In the genomic region with DNA sequence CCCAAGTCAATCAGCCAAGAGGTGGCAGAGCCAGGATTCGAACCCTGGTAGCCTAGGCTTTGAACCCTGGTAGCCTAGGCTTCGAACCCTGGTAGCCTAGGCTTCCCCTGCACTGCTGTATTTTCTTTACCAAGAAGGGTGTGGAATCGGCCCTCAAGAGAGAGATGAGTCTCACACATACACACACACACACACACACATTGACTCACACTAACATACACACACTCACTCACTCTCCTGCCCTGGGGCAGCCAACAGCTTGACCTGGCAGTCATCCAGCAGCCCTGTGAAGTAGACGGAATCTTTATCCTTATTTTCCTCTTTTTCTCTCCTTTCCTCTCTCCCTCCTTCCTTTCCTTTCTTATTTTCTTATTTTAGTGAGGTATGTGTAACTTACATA, we compare ENCODE assay signal across 9 cellular contexts. TPM values are rescaled to one million over a fixed set of nuclear protein-coding genes. Genes with fewer than 3 reads are reported as not detected.
DNase-seq lines count a peak whose midpoint lies in the region; ATAC-seq and TF ChIP-seq lines count a peak whose summit lies in the region.
"Had no signal": no experiment of that assay in that cellular context is flagged by ENCODE, and none has a peak within 500 bp of the region (broad histone marks: within the 10 kb centered on the region; RNA-seq: fewer than 3 reads in every experiment).

No MANE protein-coding gene starts in this region.

- no peak overlapping the region for H3K9ac ChIP-seq in neuronal stem cell (ENCODE audit: low read depth, low read length, poor library complexity)

- WGBS in esophagus, 2 donors = 40% methylated on average over 4 of the region's 4 CpGs
- no CpG with 5 or more reads among the region's 4 CpGs for WGBS in neuronal stem cell (ENCODE audit: extremely low coverage in 2 of 2, insufficient read length in 2 of 2, insufficient replicate concordance in 1 of 2), 2 donors

- H4K8ac ChIP-seq in neuronal stem cell (ENCODE audit: low read depth, low read length) = no peak overlapping the region

- no peak overlapping the region for H3K23ac ChIP-seq in neuronal stem cell (ENCODE audit: low read depth, low read length, poor library complexity)

- H3K36me3 ChIP-seq in esophagus (ENCODE audit: control insufficient read depth in 2 of 2, insufficient read depth in 2 of 2, low read length in 1 of 2) = peaks cover 0 to 3% of the 10 kb centered on the region in 2 donors
- peaks cover 6 to 38% of the 10 kb centered on the region in 2 donors for H3K36me3 ChIP-seq in neuronal stem cell (replicated peaks in 1 of 2; ENCODE audit: control insufficient read depth in 2 of 2, insufficient read depth in 2 of 2, low read length in 2 of 2)

- H3K18ac ChIP-seq in neuronal stem cell (ENCODE audit: low read length) = no peak overlapping the region

- H2AFZ ChIP-seq in neuronal stem cell (ENCODE audit: low read length) = no peak overlapping the region

- H3K4me3 ChIP-seq in esophagus (ENCODE audit: low read depth in 1 of 2, low read length in 2 of 2) (no peak overlapping the region), neuronal stem cell (ENCODE audit: low read length in 2 of 2) (no peak overlapping the region)

- H2BK12ac ChIP-seq in neuronal stem cell (ENCODE audit: low read length) = no peak overlapping the region

- H2BK5ac ChIP-seq in neuronal stem cell (ENCODE audit: low read length) = no peak overlapping the region

- H3K27ac ChIP-seq in esophagus (ENCODE audit: low read depth in 2 of 2, low read length in 1 of 2) (peak overlapping the region; percentile 96), neuronal stem cell (replicated peaks; ENCODE audit: low read length) (no peak overlapping the region)

- peaks cover 2 to 40% of the 10 kb centered on the region in 2 donors for H3K4me1 ChIP-seq in esophagus (ENCODE audit: control insufficient read depth in 2 of 2, insufficient read depth in 2 of 2, low read length in 1 of 2)
- peaks cover 4 to 12% of the 10 kb centered on the region in 2 donors for H3K4me1 ChIP-seq in neuronal stem cell (ENCODE audit: control insufficient read depth in 2 of 2, insufficient read depth in 1 of 2, low read depth in 1 of 2, low read length in 2 of 2)

- no peak overlapping the region for H3K4me2 ChIP-seq in neuronal stem cell (ENCODE audit: insufficient read depth, low read length, poor library complexity, severe bottlenecking)

- DNase-seq in AG09319 (ENCODE audit: extremely low read depth, low read depth) (peak; percentile 74), NCI-H446 treated with DMSO at 0.1 percent for 48 hours (lab: John Stamatoyannopoulos, UW) (peak; percentile 7), omental fat pad (ENCODE audit: low spot score) (peak; percentile 79), neuronal stem cell (ENCODE audit: low spot score) (no peak), erythroblast (lab: John Stamatoyannopoulos, UW) (no peak), NCI-H510A (lab: John Stamatoyannopoulos, UW) (no peak), GF-D8 (lab: John Stamatoyannopoulos, UW) (no peak)
- DNase-seq: KG1 had no signal

- H3K14ac ChIP-seq in neuronal stem cell (ENCODE audit: low read length) = no peak overlapping the region

- no peak overlapping the region for H2AK5ac ChIP-seq in neuronal stem cell (ENCODE audit: low read depth, low read length)

- no peak for TF ChIP-seq POLR2A in erythroblast (IDR thresholded peaks at IDR 0.05; ENCODE audit: low read length)

- no peak overlapping the region for H2BK120ac ChIP-seq in neuronal stem cell (ENCODE audit: low read depth, low read length)

- no peaks in the 10 kb centered on the region for H3K27me3 ChIP-seq in esophagus (ENCODE audit: control insufficient read depth in 1 of 2, insufficient read depth in 2 of 2, low read length in 2 of 2)
- H3K27me3 ChIP-seq in neuronal stem cell (ENCODE audit: control insufficient read depth in 3 of 3, insufficient read depth in 3 of 3, low read depth in 1 of 3, low read length in 3 of 3) = no peaks in the 10 kb centered on the region

- H3K4ac ChIP-seq in neuronal stem cell (ENCODE audit: low read length) = no peak overlapping the region

- no peak overlapping the region for H4K91ac ChIP-seq in neuronal stem cell (ENCODE audit: low read depth, low read length, poor library complexity)

- TF ChIP-seq CTCF in AG09319 (IDR thresholded peaks at IDR 0.05; ENCODE audit: low read depth, low read length) (no peak), omental fat pad (IDR thresholded peaks at IDR 0.05) (no peak)

- H2BK15ac ChIP-seq in neuronal stem cell (ENCODE audit: low read length) = no peak overlapping the region

- no peak for ATAC-seq in omental fat pad (ENCODE audit: low FRiP score)

- no peaks in the 10 kb centered on the region for H3K79me1 ChIP-seq in neuronal stem cell (ENCODE audit: low read depth, low read length)

- H3K9me3 ChIP-seq in esophagus (ENCODE audit: control insufficient read depth in 2 of 2, insufficient read depth in 1 of 2, low read depth in 1 of 2, low read length in 1 of 2) = no peaks in the 10 kb centered on the region
- H3K9me3 ChIP-seq in neuronal stem cell (replicated peaks in 1 of 2; ENCODE audit: control insufficient read depth in 2 of 2, insufficient read depth in 1 of 2, low read depth in 1 of 2, low read length in 2 of 2) = no peaks in the 10 kb centered on the region

RNA-seq across cellular contexts. Expression of a gene that starts 55.4 kb away (rescaled TPM):
- polyA plus RNA-seq in esophagus = 10 to 100 TPM; 40.2 to 65.9 TPM
- 10 to 100 TPM; 20.5 to 29.1 (median 26.1) TPM for total RNA-seq in omental fat pad
- 88.1 TPM for polyA plus RNA-seq in neuronal stem cell (2013, experiment 1 of 2)
- polyA plus RNA-seq in neuronal stem cell (2013, experiment 2 of 2) = 87.5 TPM

Comparison
In these comparisons a context has a peak if more than half of its experiments do, and no peak if none do; other contexts are left out.
1. DNase-seq: peak in AG09319 (single experiment), NCI-H446 treated with DMSO at 0.1 percent for 48 hours (single experiment) and omental fat pad (single experiment); none in neuronal stem cell (single experiment), erythroblast (0 of 2), NCI-H510A (single experiment) and GF-D8 (single experiment).